17 cellular contexts compared by ENCODE assay signal in genomic region chr10:113644185-113645120, GRCh38. TPM values are rescaled to one million over a fixed set of nuclear protein-coding genes. Genes with fewer than 3 reads are reported as not detected.
A peak's percentile ranks its signal among the peaks of the same experiment; 100 is the strongest.
DNase-seq lines count a peak whose midpoint lies in the region; ATAC-seq, FAIRE-seq and TF ChIP-seq lines count a peak whose summit lies in the region.
"Had no signal": no experiment of that assay in that cellular context is flagged by ENCODE, and none has a peak within 500 bp of the region (broad histone marks: within the 10 kb centered on the region; RNA-seq: fewer than 3 reads in every experiment).

No MANE protein-coding gene starts in this region.

- H4K20me1 ChIP-seq in smooth muscle cell (ENCODE audit: low read depth) = no peaks in the 10 kb centered on the region

- peak overlapping the region; percentile 69 for H3K4me2 ChIP-seq in smooth muscle cell

- ATAC-seq in HG02610 (IDR thresholded peaks at IDR 0.05; ENCODE audit: unreplicated experiment) = no peak
- no peak for ATAC-seq in HG03139 (IDR thresholded peaks at IDR 0.05; ENCODE audit: unreplicated experiment)

- FAIRE-seq in H54 (lab: Jason Lieb, UNC) = no peak
- FAIRE-seq: GM18507 had no signal

- no peak overlapping the region for H2AFZ ChIP-seq in smooth muscle cell (ENCODE audit: low read depth)

- H3K4me1 ChIP-seq in right atrium auricular region (peaks cover 0 to 52% of the 10 kb centered on the region in 2 donors), smooth muscle cell (ENCODE audit: low read depth) (peaks cover 3% of the 10 kb centered on the region)

- no peak for TF ChIP-seq POLR2A in H54 (IDR thresholded peaks at IDR 0.05; ENCODE audit: low read depth, low read length)

- no peak overlapping the region for H3K4me3 ChIP-seq in right atrium auricular region
- H3K4me3 ChIP-seq in smooth muscle cell = no peak overlapping the region

- TF ChIP-seq CTCF in right atrium auricular region (IDR thresholded peaks at IDR 0.05) = no peak
- no peak for TF ChIP-seq CTCF in smooth muscle cell (IDR thresholded peaks at IDR 0.05; ENCODE audit: borderline replicate concordance, insufficient read depth, poor library complexity, severe bottlenecking)

- DNase-seq in HCEC 1CT (peak; percentile 68), amniotic epithelial cell (ENCODE audit: low read depth) (peak; percentile 10), right atrium auricular region (ENCODE audit: low spot score) (no peak), smooth muscle cell (lab: John Stamatoyannopoulos, UW; ENCODE audit: unreplicated experiment) (no peak), H54 (ENCODE audit: insufficient read length, low spot score) (no peak)
- no peak for DNase-seq in activated effector memory CD4-positive, alpha-beta T cell treated with Interleukin-2 at 50 U/mL for 16 hours
- DNase-seq: activated B cell treated with CpG ODN at 0.5 μM for 24 hours; activated gamma-delta T cell treated with Interleukin-2 at 50 U/mL for 16 hours; effector memory CD4-positive, alpha-beta T cell; NCI-H2029; RPMI8226; stimulated activated CD4-positive, alpha-beta T cell treated with anti-CD3 and anti-CD28 coated beads, Interleukin-2, amount 100 ng/mL, for 24 hours; substantia nigra had no signal

- H3K9ac ChIP-seq in smooth muscle cell (ENCODE audit: low read depth) = peak overlapping the region; percentile 21

- WGBS in smooth muscle cell (ENCODE audit: low lambda C conversion rate) = 13% methylated on average over 7 of the region's 7 CpGs

- H3K36me3 ChIP-seq in right atrium auricular region = peaks cover 42% of the 10 kb centered on the region
- H3K36me3 ChIP-seq in smooth muscle cell (ENCODE audit: low read depth) = no peaks in the 10 kb centered on the region

- H3K9me3 ChIP-seq in right atrium auricular region = no peaks in the 10 kb centered on the region
- no peaks in the 10 kb centered on the region for H3K9me3 ChIP-seq in smooth muscle cell (replicated peaks; ENCODE audit: low read depth)

- no peaks in the 10 kb centered on the region for H3K79me2 ChIP-seq in smooth muscle cell (ENCODE audit: low read depth)

- no peaks in the 10 kb centered on the region for H3F3A ChIP-seq in smooth muscle cell (ENCODE audit: low read depth)

- peak overlapping the region; percentile 68 to 87 for H3K27ac ChIP-seq in right atrium auricular region
- peak overlapping the region; percentile 71 for H3K27ac ChIP-seq in smooth muscle cell (ENCODE audit: low read depth)

- H3K27me3 ChIP-seq in right atrium auricular region (no peaks in the 10 kb centered on the region), smooth muscle cell (ENCODE audit: low read depth) (no peaks in the 10 kb centered on the region)

RNA-seq across cellular contexts. Expression of gene NRAP, which starts 19.4 kb away (rescaled TPM):
- total RNA-seq in right atrium auricular region (100 to 1,000 TPM; 229 to 610 TPM), smooth muscle cell (not detected in 2 replicates)
- not detected in 2 replicates for polyA plus RNA-seq in smooth muscle cell
- total RNA-seq: activated B cell treated with CpG ODN at 0.5 μM for 24 hours had no signal
- polyA plus RNA-seq: IgD-negative memory B cell had no signal

RNA-seq across cellular contexts. Expression of gene CASP7, which starts 35.3 kb away (rescaled TPM):
- 1 to 10 TPM; 7.2 to 9.5 TPM for total RNA-seq in right atrium auricular region
- total RNA-seq in smooth muscle cell = 21.5 and 25.8 TPM in 2 replicates
- 12.3 and 16.2 TPM in 2 replicates for polyA plus RNA-seq in smooth muscle cell

Comparison
In these comparisons a context has a peak if more than half of its experiments do, and no peak if none do; other contexts are left out.
1. DNase-seq: peak in HCEC 1CT (single experiment) and amniotic epithelial cell (single experiment); none in right atrium auricular region (single experiment), smooth muscle cell (single experiment), activated effector memory CD4-positive, alpha-beta T cell treated with Interleukin-2 at 50 U/mL for 16 hours (single experiment) and H54 (single experiment).
2. RNA of gene NRAP, which starts 19.4 kb away (total RNA-seq): 229 to 610 TPM in right atrium auricular region; not detected in smooth muscle cell; every median in the first group is over 100 times any median in the second.